In genomic region chr10:1057106-1057657, GRCh38 we compare ENCODE assay signal across 8 cellular contexts. TPM values are rescaled to one million over a fixed set of nuclear protein-coding genes. Genes with fewer than 3 reads are reported as not detected.
A peak's percentile ranks its signal among the peaks of the same experiment; 100 is the strongest.
DNase-seq lines count a peak whose midpoint lies in the region; ATAC-seq, FAIRE-seq and TF ChIP-seq lines count a peak whose summit lies in the region.

No MANE protein-coding gene starts in this region.

- FAIRE-seq in H54 (lab: Jason Lieb, UNC), result no peak

- ATAC-seq in mucosa of descending colon, result peak; percentile 27

- peaks cover 16% of the 10 kb centered on the region for H4K20me1 ChIP-seq in OCI-LY3 (ENCODE audit: insufficient read depth, low read length)

- TF ChIP-seq POLR2A in H54 (IDR thresholded peaks at IDR 0.05; ENCODE audit: low read depth, low read length), result no peak

- H2AFZ ChIP-seq in OCI-LY3 (ENCODE audit: low read depth, low read length), result no peak overlapping the region; the same call in 1 of the 2 replicates

- H3K4me3 ChIP-seq in AG10803 (ENCODE audit: low read length) (peak overlapping the region; percentile 96), OCI-LY3 (ENCODE audit: low read length) (peak overlapping the region; percentile 96), duodenal mucosa (ENCODE audit: low read depth in 1 of 2, low read length in 2 of 2) (peak overlapping the region; percentile 92 to 96), mucosa of descending colon (peak overlapping the region; percentile 76)

- H3K79me2 ChIP-seq in OCI-LY3 (ENCODE audit: low read length), result peaks cover 97% of the 10 kb centered on the region

- H3K27me3 ChIP-seq in OCI-LY3 (ENCODE audit: low read depth, low read length) (no peaks in the 10 kb centered on the region), duodenal mucosa (ENCODE audit: control insufficient read depth in 1 of 2, insufficient read depth in 2 of 2, low read length in 2 of 2) (no peaks in the 10 kb centered on the region)

- H3K9ac ChIP-seq in OCI-LY3 (ENCODE audit: low read length), result peak overlapping the region; percentile 79
- peak overlapping the region; percentile 83 to 95 for H3K9ac ChIP-seq in duodenal mucosa (ENCODE audit: low read depth in 1 of 2, low read length in 2 of 2)

- H3K27ac ChIP-seq in OCI-LY3 (ENCODE audit: low read length) (peak overlapping the region; percentile 26), duodenal mucosa (ENCODE audit: low read depth, low read length) (peak overlapping the region; percentile 96)

- DNase-seq in AG10803 (ENCODE audit: low read depth) (no peak), GM20000 (ENCODE audit: low spot score) (peak; percentile 44), mucosa of descending colon (no peak), H54 (ENCODE audit: insufficient read length, low spot score) (no peak), NCI-H1048 (lab: John Stamatoyannopoulos, UW) (no peak), DMS79 (lab: John Stamatoyannopoulos, UW) (no peak)

- no peak for TF ChIP-seq CTCF in AG10803 (conservative IDR thresholded peaks at IDR 0.05; ENCODE audit: low read length)
- no peak for TF ChIP-seq CTCF in GM20000 (IDR thresholded peaks at IDR 0.05; ENCODE audit: extremely low read depth, missing control alignments)
- TF ChIP-seq CTCF in OCI-LY3 (IDR thresholded peaks at IDR 0.05; ENCODE audit: low read depth, low read length), result no peak
- TF ChIP-seq CTCF in mucosa of descending colon (IDR thresholded peaks at IDR 0.05), result no peak

- H3K9me3 ChIP-seq in OCI-LY3 (ENCODE audit: insufficient read depth, low read length) (no peaks in the 10 kb centered on the region), duodenal mucosa (ENCODE audit: control insufficient read depth in 1 of 2, low read length in 2 of 2) (no peaks in the 10 kb centered on the region), mucosa of descending colon (no peaks in the 10 kb centered on the region)

- peak overlapping the region; percentile 88 for H3K4me2 ChIP-seq in OCI-LY3 (ENCODE audit: low read length)

- H3K4me1 ChIP-seq in OCI-LY3 (ENCODE audit: low read length), result peaks cover 26% of the 10 kb centered on the region
- H3K4me1 ChIP-seq in duodenal mucosa (ENCODE audit: control insufficient read depth in 1 of 2, insufficient read depth in 2 of 2, low read length in 2 of 2), result peaks cover 28 to 37% of the 10 kb centered on the region in 2 donors
- peaks cover 19% of the 10 kb centered on the region for H3K4me1 ChIP-seq in mucosa of descending colon (ENCODE audit: low read depth)

- peaks cover 18% of the 10 kb centered on the region for H3K36me3 ChIP-seq in OCI-LY3 (replicated peaks; ENCODE audit: low read depth, low read length)
- peaks cover 5 to 10% of the 10 kb centered on the region in 2 donors for H3K36me3 ChIP-seq in duodenal mucosa (ENCODE audit: control insufficient read depth in 1 of 2, insufficient read depth in 2 of 2, low read length in 2 of 2)
- H3K36me3 ChIP-seq in mucosa of descending colon (ENCODE audit: low read depth), result no peaks in the 10 kb centered on the region

- intact Hi-C loops in mucosa of descending colon (cut with DNase I, micrococcal nuclease), result no loop called here

RNA-seq across cellular contexts. Expression of gene WDR37, which starts 1.0 kb away (rescaled TPM):
- 10 to 100 TPM; 18.3 to 24.1 (median 20.8) TPM for total RNA-seq in mucosa of descending colon

RNA-seq across cellular contexts. Expression of gene IDI1, which starts 8.3 kb away (rescaled TPM):
- total RNA-seq in mucosa of descending colon, result 10 to 100 TPM; 37.7 to 71.2 (median 65.8) TPM

RNA-seq across cellular contexts. Expression of gene IDI2, which starts 31.5 kb away (rescaled TPM):
- not detected for total RNA-seq in mucosa of descending colon
